Comparison of ENCODE assay signal across 33 cellular contexts in the genomic region with DNA sequence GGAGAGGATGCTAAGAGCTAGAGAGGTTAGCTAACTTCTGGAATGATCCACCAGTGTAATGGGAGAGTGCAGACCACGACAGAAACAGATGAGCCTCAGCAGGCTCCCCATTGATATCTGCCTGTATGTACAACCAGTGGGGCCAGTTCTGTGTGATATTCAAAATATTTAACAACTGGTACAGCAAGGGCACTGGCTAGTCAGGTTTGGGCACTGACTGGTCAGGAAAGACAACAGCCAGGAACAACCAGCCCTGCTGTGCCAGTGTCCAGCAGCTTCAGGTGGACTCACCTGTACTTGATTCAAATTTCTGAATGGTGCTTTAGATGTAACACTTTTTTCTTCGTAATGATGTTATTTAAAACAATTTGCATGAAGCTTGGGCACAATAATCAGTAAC. TPM values are rescaled to one million over a fixed set of nuclear protein-coding genes. Genes with fewer than 3 reads are reported as not detected.
"Had no signal": no experiment of that assay in that cellular context is flagged by ENCODE, and none has a peak within 500 bp of the region (broad histone marks: within the 10 kb centered on the region; RNA-seq: fewer than 3 reads in every experiment).

No MANE protein-coding gene starts in this region.

- FAIRE-seq: colon had no signal

- DNase-seq: activated CD4-positive, alpha-beta memory T cell treated with anti-CD3 and anti-CD28 coated beads for 36 hours; activated CD4-positive, alpha-beta T cell treated with anti-CD3 and anti-CD28 coated beads for 48 hours; activated CD8-positive, alpha-beta memory T cell treated with anti-CD3 and anti-CD28 coated beads, Interleukin-2, amount 10 ng/mL, durations not matched to agents 7 days and 5 days; activated CD8-positive, alpha-beta memory T cell treated with anti-CD3 and anti-CD28 coated beads, Interleukin-2, amount 50 U/mL, for 4 hours; activated CD8-positive, alpha-beta T cell treated with anti-CD3 and anti-CD28 coated beads, Interleukin-2, amount 10 ng/mL, durations not matched to agents 7 days and 5 days; activated effector memory CD4-positive, alpha-beta T cell treated with anti-CD3 and anti-CD28 coated beads, Interleukin-2, amount 50 U/mL, for 16 hours; activated naive CD4-positive, alpha-beta T cell treated with anti-CD3 and anti-CD28 coated beads for 36 hours; activated naive CD8-positive, alpha-beta T cell treated with anti-CD3 and anti-CD28 coated beads for 36 hours; activated naive CD8-positive, alpha-beta T cell treated with anti-CD3 and anti-CD28 coated beads, Interleukin-2, amount 50 U/mL, for 24 hours; activated T-cell treated with anti-CD3 and anti-CD28 coated beads, Interleukin-2, amount 50 U/mL, for 1 hour; activated T-cell treated with anti-CD3 and anti-CD28 coated beads, Interleukin-2, amount 50 U/mL, for 48 hours; adrenal gland; amygdala; aorta; body of pancreas; caudate nucleus; cortex of kidney; dermis blood vessel endothelial cell; effector CD4-positive, alpha-beta T cell; effector memory CD8-positive, alpha-beta T cell; foreskin keratinocyte; gastrocnemius medialis; glutamatergic neuron; heart left ventricle; SW 1271; T-helper 1 cell; T-helper 17 cell; T1000 had no signal

- H3K27me3 ChIP-seq: adrenal gland, body of pancreas, gastrocnemius medialis, heart left ventricle had no signal

- H3K36me3 ChIP-seq: adrenal gland, gastrocnemius medialis, heart left ventricle had no signal

- H3K9me3 ChIP-seq: adrenal gland, body of pancreas, gastrocnemius medialis, heart left ventricle had no signal

- H3K27ac ChIP-seq: adrenal gland, body of pancreas, epithelial cell of prostate, foreskin keratinocyte, gastrocnemius medialis, heart left ventricle had no signal

- ATAC-seq: activated CD8-positive, alpha-beta memory T cell treated with anti-CD3 and anti-CD28 coated beads, Interleukin-2, amount 10 ng/mL, durations not matched to agents 7 days and 5 days; activated CD8-positive, alpha-beta T cell treated with anti-CD3 and anti-CD28 coated beads, Interleukin-2, amount 10 ng/mL, durations not matched to agents 7 days and 5 days; activated naive CD8-positive, alpha-beta T cell treated with anti-CD3 and anti-CD28 coated beads, Interleukin-2, amount 50 U/mL, for 24 hours; body of pancreas; effector memory CD8-positive, alpha-beta T cell; foreskin keratinocyte; gastrocnemius medialis; heart left ventricle; T-helper 17 cell; WTC11 had no signal

- H3K4me3 ChIP-seq: adrenal gland, body of pancreas, gastrocnemius medialis, heart left ventricle had no signal

- H3K4me1 ChIP-seq: adrenal gland, body of pancreas, foreskin keratinocyte, gastrocnemius medialis had no signal

RNA-seq across cellular contexts. Expression of gene TRIL, which starts 5.9 kb away (rescaled TPM):
- total RNA-seq: activated CD4-positive, alpha-beta memory T cell treated with anti-CD3 and anti-CD28 coated beads for 36 hours; activated CD8-positive, alpha-beta memory T cell treated with anti-CD3 and anti-CD28 coated beads for 36 hours; activated CD8-positive, alpha-beta T cell treated with anti-CD3 and anti-CD28 coated beads, Interleukin-2, amount 10 ng/mL, durations not matched to agents 7 days and 5 days; activated naive CD4-positive, alpha-beta T cell treated with anti-CD3 and anti-CD28 coated beads for 36 hours; activated naive CD8-positive, alpha-beta T cell treated with anti-CD3 and anti-CD28 coated beads for 36 hours; activated T-helper 2 cell treated with anti-CD3 and anti-CD28 coated beads, Interferon-gamma antibody, Interleukin-2, Interleukin-4, amounts not matched to agents 10 μg/mL and 5 μg/mL and 100 μg/mL, durations not matched to agents 14 hours and 24 hours and 36 hours; foreskin keratinocyte; T-helper 17 cell had no signal
- polyA plus RNA-seq: foreskin keratinocyte had no signal
